Comparison of ENCODE assay signal across 23 cellular contexts in the genomic region with DNA sequence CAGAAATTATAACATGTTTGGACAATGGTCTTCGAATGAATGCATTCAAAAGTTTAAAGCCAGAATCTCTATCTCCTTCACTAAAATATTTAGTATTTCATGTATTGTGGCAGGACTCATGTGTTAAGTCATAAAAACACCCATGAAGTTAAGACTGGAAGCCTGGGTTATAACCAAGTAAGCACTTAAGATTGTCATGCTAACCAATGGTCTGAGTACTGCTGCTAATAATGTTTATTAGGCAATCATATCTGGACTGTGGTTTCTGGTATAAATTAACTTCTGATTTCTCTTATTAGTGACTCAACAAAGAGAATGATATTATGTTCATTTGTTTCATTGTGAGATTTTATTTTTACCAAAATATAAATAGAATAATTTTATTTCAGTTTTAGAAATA.
A peak's percentile ranks its signal among the peaks of the same experiment; 100 is the strongest.
DNase-seq lines count a peak whose midpoint lies in the region; ATAC-seq, FAIRE-seq and TF ChIP-seq lines count a peak whose summit lies in the region.
"Had no signal": no experiment of that assay in that cellular context is flagged by ENCODE, and none has a peak within 500 bp of the region (broad histone marks: within the 10 kb centered on the region; RNA-seq: fewer than 3 reads in every experiment).

No MANE protein-coding gene starts in this region.

- BruUV-seq in mammary epithelial cell (replicated peaks; lab: Mats Ljungman, UMichigan) = no TSS peak
- no TSS peak for BruUV-seq in MCF 10A (replicated peaks; lab: Mats Ljungman, UMichigan)

- H2AFZ ChIP-seq in mammary epithelial cell (ENCODE audit: low read depth, low read length) = no peak overlapping the region
- H2AFZ ChIP-seq: GM23248 had no signal

- FAIRE-seq in kidney (lab: Jason Lieb, UNC) = peak; percentile 67
- FAIRE-seq: GM12878, GM19239, H1 had no signal

- no peaks in the 10 kb centered on the region for H3K4me1 ChIP-seq in mammary epithelial cell (ENCODE audit: insufficient read depth, low read length)
- H3K4me1 ChIP-seq in kidney (ENCODE audit: control insufficient read depth in 1 of 2, insufficient read depth in 1 of 2, low read depth in 1 of 2, low read length in 2 of 2) = no peaks in the 10 kb centered on the region
- no peaks in the 10 kb centered on the region for H3K4me1 ChIP-seq in naive thymus-derived CD4-positive, alpha-beta T cell (ENCODE audit: control insufficient read depth in 2 of 2, insufficient read depth in 2 of 2, low read length in 2 of 2)
- H3K4me1 ChIP-seq: BLaER1, Caco-2 had no signal

- no peak overlapping the region for H3K27ac Mint-ChIP-seq in MCF 10A (ENCODE audit: low read depth, unreplicated experiment)
- no peak overlapping the region for H3K27ac Mint-ChIP-seq in activated CD8-positive, alpha-beta memory T cell treated with anti-CD3 and anti-CD28 coated beads, Interleukin-2, amount 10 ng/mL, durations not matched to agents 7 days and 5 days
- no peak overlapping the region for H3K27ac Mint-ChIP-seq in naive thymus-derived CD4-positive, alpha-beta T cell
- H3K27ac Mint-ChIP-seq: B cell; CD4-positive, CD25-positive, alpha-beta regulatory T cell; CD8-positive, alpha-beta T cell had no signal

- no peaks in the 10 kb centered on the region for H3K79me2 ChIP-seq in mammary epithelial cell (ENCODE audit: insufficient read depth, low read length)

- no peaks in the 10 kb centered on the region for H3K36me3 Mint-ChIP-seq in MCF 10A (ENCODE audit: insufficient read depth, unreplicated experiment)
- no peaks in the 10 kb centered on the region for H3K36me3 Mint-ChIP-seq in activated CD8-positive, alpha-beta memory T cell treated with anti-CD3 and anti-CD28 coated beads, Interleukin-2, amount 10 ng/mL, durations not matched to agents 7 days and 5 days
- H3K36me3 Mint-ChIP-seq in naive thymus-derived CD4-positive, alpha-beta T cell = no peaks in the 10 kb centered on the region
- H3K36me3 Mint-ChIP-seq: CD4-positive, CD25-positive, alpha-beta regulatory T cell; CD8-positive, alpha-beta T cell had no signal

- 62% methylated on average over 1 of the region's 1 CpG for WGBS in mammary epithelial cell (ENCODE audit: low coverage, missing lambda C conversion rate)

- H3K4me1 Mint-ChIP-seq in MCF 10A (ENCODE audit: insufficient read depth, unreplicated experiment) = no peaks in the 10 kb centered on the region
- H3K4me1 Mint-ChIP-seq in activated CD8-positive, alpha-beta memory T cell treated with anti-CD3 and anti-CD28 coated beads, Interleukin-2, amount 10 ng/mL, durations not matched to agents 7 days and 5 days = no peaks in the 10 kb centered on the region
- H3K4me1 Mint-ChIP-seq in naive thymus-derived CD4-positive, alpha-beta T cell = no peaks in the 10 kb centered on the region
- H3K4me1 Mint-ChIP-seq: B cell; CD4-positive, CD25-positive, alpha-beta regulatory T cell had no signal

- H3K27ac ChIP-seq in mammary epithelial cell (ENCODE audit: insufficient read depth, low read depth, low read length) (no peak overlapping the region), kidney (ENCODE audit: low read depth in 2 of 2, low read length in 2 of 2) (no peak overlapping the region)
- H3K27ac ChIP-seq in naive thymus-derived CD4-positive, alpha-beta T cell (ENCODE audit: low read depth, low read length) = no peak overlapping the region
- H3K27ac ChIP-seq: 22Rv1, BLaER1, C4-2B, GM23248 had no signal

- in situ Hi-C loops in mammary epithelial cell (cut with MboI; ENCODE audit: low sequenced_read_pairs in 2 of 2) = no loop called here

- H3K9me3 ChIP-seq in mammary epithelial cell (replicated peaks; ENCODE audit: insufficient read depth, low read length) (no peaks in the 10 kb centered on the region), kidney (ENCODE audit: control insufficient read depth in 1 of 2, low read length in 2 of 2) (no peaks in the 10 kb centered on the region)
- no peaks in the 10 kb centered on the region for H3K9me3 ChIP-seq in naive thymus-derived CD4-positive, alpha-beta T cell (ENCODE audit: control insufficient read depth in 2 of 3, low read length in 3 of 3)
- H3K9me3 ChIP-seq: BLaER1, Caco-2 had no signal

- dilution Hi-C loops in mammary epithelial cell (cut with HindIII; ENCODE audit: low sequenced_read_pairs) = no loop called here

- no peak overlapping the region for H3K4me3 Mint-ChIP-seq in MCF 10A (ENCODE audit: unreplicated experiment)
- H3K4me3 Mint-ChIP-seq in activated CD8-positive, alpha-beta memory T cell treated with anti-CD3 and anti-CD28 coated beads, Interleukin-2, amount 10 ng/mL, durations not matched to agents 7 days and 5 days = no peak overlapping the region
- no peak overlapping the region for H3K4me3 Mint-ChIP-seq in naive thymus-derived CD4-positive, alpha-beta T cell
- H3K4me3 Mint-ChIP-seq: B cell; CD4-positive, CD25-positive, alpha-beta regulatory T cell; CD8-positive, alpha-beta T cell had no signal

- H3K36me3 ChIP-seq in mammary epithelial cell (ENCODE audit: insufficient read depth, low read length) (no peaks in the 10 kb centered on the region), kidney (ENCODE audit: control insufficient read depth in 1 of 2, insufficient read depth in 2 of 2, low read length in 2 of 2) (no peaks in the 10 kb centered on the region)
- H3K36me3 ChIP-seq in naive thymus-derived CD4-positive, alpha-beta T cell (ENCODE audit: control insufficient read depth in 2 of 3, insufficient read depth in 3 of 3, low read length in 3 of 3) = no peaks in the 10 kb centered on the region
- H3K36me3 ChIP-seq: BLaER1 had no signal

- intact Hi-C loops in mammary epithelial cell (cut with micrococcal nuclease) (no loop called here), MCF 10A (cut with micrococcal nuclease) (no loop called here), kidney (cut with DNase I) (no loop called here)
- intact Hi-C loops in naive thymus-derived CD4-positive, alpha-beta T cell (cut with micrococcal nuclease) = no loop called here

- POLR2A ChIA-PET in MCF 10A (lab: Yijun Ruan, JAX) = no interaction called here
- POLR2A ChIA-PET in naive thymus-derived CD4-positive, alpha-beta T cell (lab: Charles Lee) = no interaction called here

- no peaks in the 10 kb centered on the region for H3K27me3 ChIP-seq in mammary epithelial cell (ENCODE audit: insufficient read depth, low read length)
- no peaks in the 10 kb centered on the region for H3K27me3 ChIP-seq in naive thymus-derived CD4-positive, alpha-beta T cell (ENCODE audit: control insufficient read depth in 2 of 2, insufficient read depth in 2 of 2, low read length in 2 of 2)
- H3K27me3 ChIP-seq: BLaER1 had no signal

- no peaks in the 10 kb centered on the region for H4K20me1 ChIP-seq in mammary epithelial cell (ENCODE audit: insufficient read depth, low read length)
- H4K20me1 ChIP-seq: BLaER1 had no signal

- DNase-seq in mammary epithelial cell (peak; percentile 29), MCF 10A (ENCODE audit: unreplicated experiment) (no peak), fibroblast of gingiva (ENCODE audit: low read depth) (peak; percentile 15), kidney (no peak)
- no peak for DNase-seq in activated CD8-positive, alpha-beta memory T cell treated with anti-CD3 and anti-CD28 coated beads, Interleukin-2, amount 10 ng/mL, durations not matched to agents 7 days and 5 days
- no peak for DNase-seq in activated CD4-positive, alpha-beta T cell treated with anti-CD3 and anti-CD28 coated beads, Interleukin-2, amount 50 U/mL, for 1 hour
- DNase-seq in naive thymus-derived CD4-positive, alpha-beta T cell = no peak
- no peak for DNase-seq in activated CD4-positive, alpha-beta T cell treated with anti-CD3 and anti-CD28 coated beads, Interleukin-2, amount 50 U/mL, for 4 hours
- DNase-seq: Caco-2; CD4-positive, CD25-positive, alpha-beta regulatory T cell; CD8-positive, alpha-beta T cell; DMS153; DND-41; GM23248; H7; HCEC 1CT had no signal

- H3K9me3 Mint-ChIP-seq in MCF 10A (ENCODE audit: unreplicated experiment) = no peaks in the 10 kb centered on the region
- no peaks in the 10 kb centered on the region for H3K9me3 Mint-ChIP-seq in activated CD8-positive, alpha-beta memory T cell treated with anti-CD3 and anti-CD28 coated beads, Interleukin-2, amount 10 ng/mL, durations not matched to agents 7 days and 5 days (ENCODE audit: low read depth)
- peaks cover 0 to 7% (median 0%) of the 10 kb centered on the region in 11 donors for H3K9me3 Mint-ChIP-seq in naive thymus-derived CD4-positive, alpha-beta T cell

- TF ChIP-seq CTCF in mammary epithelial cell (conservative IDR thresholded peaks at IDR 0.05 in 1 of 2, IDR thresholded peaks at IDR 0.05 in 1 of 2; ENCODE audit: extremely low read depth in 1 of 2, insufficient read depth in 1 of 2, low read depth in 1 of 2, low read length in 2 of 2) (no peak), MCF 10A (IDR thresholded peaks at IDR 0.05; ENCODE audit: unreplicated experiment) (no peak), kidney (IDR thresholded peaks at IDR 0.05; ENCODE audit: borderline replicate concordance, extremely low read depth, insufficient read depth) (no peak)

- H3K27me3 Mint-ChIP-seq in MCF 10A (ENCODE audit: insufficient read depth, unreplicated experiment) = no peaks in the 10 kb centered on the region
- H3K27me3 Mint-ChIP-seq in activated CD8-positive, alpha-beta memory T cell treated with anti-CD3 and anti-CD28 coated beads, Interleukin-2, amount 10 ng/mL, durations not matched to agents 7 days and 5 days = no peaks in the 10 kb centered on the region
- H3K27me3 Mint-ChIP-seq in naive thymus-derived CD4-positive, alpha-beta T cell = no peaks in the 10 kb centered on the region
- H3K27me3 Mint-ChIP-seq: B cell; CD4-positive, CD25-positive, alpha-beta regulatory T cell had no signal

- ATAC-seq in activated CD8-positive, alpha-beta memory T cell treated with anti-CD3 and anti-CD28 coated beads, Interleukin-2, amount 10 ng/mL, durations not matched to agents 7 days and 5 days = no peak
- no peak for ATAC-seq in naive thymus-derived CD4-positive, alpha-beta T cell
- ATAC-seq: CD8-positive, alpha-beta T cell; GM12878 had no signal

- H3K4me2 ChIP-seq in mammary epithelial cell (ENCODE audit: insufficient read depth, low read depth, low read length) = no peak overlapping the region
- H3K4me2 ChIP-seq: BLaER1 had no signal

- H3K9ac ChIP-seq in mammary epithelial cell (ENCODE audit: insufficient read depth, low read length) (no peak overlapping the region), kidney (ENCODE audit: low read length in 2 of 2) (no peak overlapping the region)
- H3K9ac ChIP-seq: BLaER1, GM23248 had no signal

- H3K4me3 ChIP-seq in mammary epithelial cell (replicated peaks in 1 of 3; ENCODE audit: insufficient read depth in 1 of 3, low read depth in 2 of 3, low read length in 3 of 3) = no peak overlapping the region
- H3K4me3 ChIP-seq in kidney (ENCODE audit: low read length in 2 of 2) = no peak overlapping the region
- no peak overlapping the region for H3K4me3 ChIP-seq in naive thymus-derived CD4-positive, alpha-beta T cell (ENCODE audit: low read length)
- H3K4me3 ChIP-seq: BLaER1, GM12878, GM23248 had no signal

- CTCF ChIA-PET in mammary epithelial cell (lab: Charles Lee; ENCODE audit: low non-redundant PET) (no interaction called here), MCF 10A (lab: Yijun Ruan, JAX) (no interaction called here)
- CTCF ChIA-PET in activated CD8-positive, alpha-beta memory T cell treated with anti-CD3 and anti-CD28 coated beads, Interleukin-2, amount 10 ng/mL, durations not matched to agents 7 days and 5 days (lab: Charles Lee) = no interaction called here
- CTCF ChIA-PET in naive thymus-derived CD4-positive, alpha-beta T cell (lab: Charles Lee) = no interaction called here

Comparison
In these comparisons a context has a peak if more than half of its experiments do, and no peak if none do; other contexts are left out.
1. DNase-seq: peak in mammary epithelial cell (single experiment) and fibroblast of gingiva (single experiment); none in MCF 10A (single experiment), kidney (single experiment), activated CD8-positive, alpha-beta memory T cell treated with anti-CD3 and anti-CD28 coated beads, Interleukin-2, amount 10 ng/mL, durations not matched to agents 7 days and 5 days (single experiment), activated CD4-positive, alpha-beta T cell treated with anti-CD3 and anti-CD28 coated beads, Interleukin-2, amount 50 U/mL, for 1 hour (single experiment), naive thymus-derived CD4-positive, alpha-beta T cell (0 of 9) and activated CD4-positive, alpha-beta T cell treated with anti-CD3 and anti-CD28 coated beads, Interleukin-2, amount 50 U/mL, for 4 hours (0 of 2).